16 cellular contexts compared by ENCODE assay signal in genomic region chr2:108626993-108627392, GRCh38.
DNase-seq lines count a peak whose midpoint lies in the region; ATAC-seq and TF ChIP-seq lines count a peak whose summit lies in the region.
"Had no signal": no experiment of that assay in that cellular context is flagged by ENCODE, and none has a peak within 500 bp of the region (broad histone marks: within the 10 kb centered on the region; RNA-seq: fewer than 3 reads in every experiment).

No MANE protein-coding gene starts in this region.

- no peaks in the 10 kb centered on the region for H3K27me3 Mint-ChIP-seq in CD4-positive, alpha-beta T cell
- no peaks in the 10 kb centered on the region for H3K27me3 Mint-ChIP-seq in naive thymus-derived CD8-positive, alpha-beta T cell
- H3K27me3 Mint-ChIP-seq: B cell had no signal

- peak overlapping the region; percentile 32 for H3K4me3 Mint-ChIP-seq in CD4-positive, alpha-beta T cell
- H3K4me3 Mint-ChIP-seq in naive thymus-derived CD8-positive, alpha-beta T cell: no peak overlapping the region
- H3K4me3 Mint-ChIP-seq: B cell, H9, IgD-negative memory B cell had no signal

- POLR2A ChIA-PET in CD4-positive, alpha-beta T cell (lab: Charles Lee): no interaction called here
- POLR2A ChIA-PET in naive thymus-derived CD8-positive, alpha-beta T cell (lab: Charles Lee): no interaction called here

- ATAC-seq in CD4-positive, alpha-beta T cell (ENCODE audit: poor library complexity): peak; percentile 45
- ATAC-seq in GM19463 (IDR thresholded peaks at IDR 0.05; ENCODE audit: unreplicated experiment): no peak
- ATAC-seq in left cardiac atrium: no peak
- no peak for ATAC-seq in naive thymus-derived CD8-positive, alpha-beta T cell
- ATAC-seq: PC-3 had no signal

- H3K27ac Mint-ChIP-seq in CD4-positive, alpha-beta T cell: peak overlapping the region; percentile 90
- H3K27ac Mint-ChIP-seq in naive thymus-derived CD8-positive, alpha-beta T cell: no peak overlapping the region
- H3K27ac Mint-ChIP-seq: B cell, H9, IgD-negative memory B cell had no signal

- peaks cover 89% of the 10 kb centered on the region for H3K4me1 Mint-ChIP-seq in CD4-positive, alpha-beta T cell (ENCODE audit: low read depth)
- peaks cover 11 to 72% (median 44%) of the 10 kb centered on the region in 4 donors for H3K4me1 Mint-ChIP-seq in naive thymus-derived CD8-positive, alpha-beta T cell

- no peak for TF ChIP-seq CTCF in CD4-positive, alpha-beta T cell (IDR thresholded peaks at IDR 0.05)
- TF ChIP-seq CTCF in epithelial cell of esophagus (IDR thresholded peaks at IDR 0.05; ENCODE audit: insufficient read depth, low read depth, low read length, missing control alignments): no peak
- no peak for TF ChIP-seq CTCF in dorsolateral prefrontal cortex (IDR thresholded peaks at IDR 0.05 in 54 of 56, conservative IDR thresholded peaks at IDR 0.05 in 2 of 56; ENCODE audit: low read depth in 1 of 56, partially characterized antibody in 56 of 56)

- no peak overlapping the region for H3K27ac ChIP-seq in CD4-positive, alpha-beta T cell (ENCODE audit: low read depth, low read length)
- no peak overlapping the region for H3K27ac ChIP-seq in dorsolateral prefrontal cortex
- H3K27ac ChIP-seq: SK-N-MC had no signal

- no peak for DNase-seq in CD4-positive, alpha-beta T cell
- peak; percentile 41 for DNase-seq in ELR (ENCODE audit: low read depth)
- peak; percentile 11 for DNase-seq in RKO (ENCODE audit: low spot score)
- DNase-seq in epithelial cell of esophagus (ENCODE audit: low read depth): peak; percentile 60
- DNase-seq in dorsolateral prefrontal cortex: no peak
- no peak for DNase-seq in left cardiac atrium
- DNase-seq in naive thymus-derived CD8-positive, alpha-beta T cell: no peak
- DNase-seq: H9, NCI-H1436 treated with DMSO at 0.1 percent for 48 hours, NCI-H226, NCI-H526, PC-3 had no signal

- H3K9me3 ChIP-seq in CD4-positive, alpha-beta T cell (ENCODE audit: control insufficient read depth, low read length): no peaks in the 10 kb centered on the region

- no peaks in the 10 kb centered on the region for H3K9me3 Mint-ChIP-seq in CD4-positive, alpha-beta T cell
- no peaks in the 10 kb centered on the region for H3K9me3 Mint-ChIP-seq in naive thymus-derived CD8-positive, alpha-beta T cell
- H3K9me3 Mint-ChIP-seq: H9, IgD-negative memory B cell had no signal

- H3K4me3 ChIP-seq in epithelial cell of esophagus (ENCODE audit: low read length) (no peak overlapping the region), dorsolateral prefrontal cortex (no peak overlapping the region)
- H3K4me3 ChIP-seq: SK-N-MC had no signal

- CTCF ChIA-PET in CD4-positive, alpha-beta T cell (lab: Charles Lee): interaction anchor here (21.0 kb wide), 1 partner anchor 8 kb away, joined by 309 read pairs; no protein-coding TSS in a partner anchor

- no peaks in the 10 kb centered on the region for H3K27me3 ChIP-seq in CD4-positive, alpha-beta T cell (ENCODE audit: control insufficient read depth, insufficient read depth, low read length)
- H3K27me3 ChIP-seq in dorsolateral prefrontal cortex: no peaks in the 10 kb centered on the region

- intact Hi-C loops in CD4-positive, alpha-beta T cell (cut with DNase I, micrococcal nuclease): no loop called here
- intact Hi-C loops in dorsolateral prefrontal cortex (cut with DNase I) (no loop called here), left cardiac atrium (cut with DNase I) (no loop called here)

- peaks cover 27% of the 10 kb centered on the region for H3K36me3 Mint-ChIP-seq in CD4-positive, alpha-beta T cell (ENCODE audit: low read depth)
- H3K36me3 Mint-ChIP-seq in naive thymus-derived CD8-positive, alpha-beta T cell: no peaks in the 10 kb centered on the region

Comparison
In these comparisons a context has a peak if more than half of its experiments do, and no peak if none do; other contexts are left out.
1. DNase-seq: peak in ELR (single experiment), RKO (single experiment) and epithelial cell of esophagus (single experiment); none in CD4-positive, alpha-beta T cell (0 of 10), dorsolateral prefrontal cortex (0 of 10), left cardiac atrium (single experiment) and naive thymus-derived CD8-positive, alpha-beta T cell (0 of 10).